ENCODE assay signal across 21 cellular contexts in the genomic region with DNA sequence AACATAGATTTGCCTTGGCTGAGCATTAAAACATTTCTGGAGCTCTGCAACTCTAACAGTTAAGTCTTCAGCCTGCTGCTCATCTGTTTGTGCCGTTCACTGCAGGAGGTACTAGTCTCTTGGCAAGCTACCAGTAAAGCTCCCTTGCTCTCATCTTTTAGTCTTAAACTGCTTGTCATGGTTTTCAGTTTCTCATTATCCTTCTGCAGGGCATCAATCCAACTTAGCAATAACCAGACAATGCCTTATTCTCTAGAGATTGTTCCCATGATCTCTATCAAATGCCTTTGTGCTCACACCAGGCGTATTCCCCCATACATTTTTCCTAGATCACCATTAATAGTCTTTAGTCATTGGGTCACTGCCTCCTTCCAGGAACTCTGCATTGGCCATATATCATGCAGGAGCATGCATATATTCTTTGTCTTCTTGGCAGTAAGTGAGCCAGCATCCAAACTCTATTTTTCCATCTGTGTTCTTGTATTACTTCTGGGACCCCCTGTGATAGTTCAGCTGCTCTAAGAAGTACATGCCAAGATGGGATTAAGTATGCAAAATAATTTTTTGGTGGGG.
DNase-seq lines count a peak whose midpoint lies in the region; ATAC-seq and TF ChIP-seq lines count a peak whose summit lies in the region.
"Had no signal": no experiment of that assay in that cellular context is flagged by ENCODE, and none has a peak within 500 bp of the region (broad histone marks: within the 10 kb centered on the region; RNA-seq: fewer than 3 reads in every experiment).

No MANE protein-coding gene starts in this region.

- H3K27me3 ChIP-seq in ectodermal cell (ENCODE audit: control insufficient read depth, insufficient read depth, low read length, poor library complexity, severe bottlenecking), result no peaks in the 10 kb centered on the region
- no peaks in the 10 kb centered on the region for H3K27me3 ChIP-seq in neural progenitor cell
- H3K27me3 ChIP-seq in ascending aorta, result no peaks in the 10 kb centered on the region
- H3K27me3 ChIP-seq: colonic mucosa, thyroid gland had no signal

- H3K27ac ChIP-seq in ectodermal cell (ENCODE audit: insufficient read depth, low read depth, low read length, poor library complexity, severe bottlenecking) (peak overlapping the region; percentile 46), neural progenitor cell (no peak overlapping the region), ascending aorta (no peak overlapping the region)
- H3K27ac ChIP-seq: C4-2B, colonic mucosa, epithelial cell of prostate, thyroid gland, VCaP had no signal

- H3K4me3 ChIP-seq in ectodermal cell (ENCODE audit: insufficient read depth, low read depth, low read length) (no peak overlapping the region), neural progenitor cell (no peak overlapping the region), ascending aorta (no peak overlapping the region)
- H3K4me3 ChIP-seq: colonic mucosa, GM12878, thyroid gland had no signal

- no peak overlapping the region for H3K4me3 Mint-ChIP-seq in neural progenitor cell
- H3K4me3 Mint-ChIP-seq: activated CD4-positive, alpha-beta memory T cell treated with anti-CD3 and anti-CD28 coated beads, Interleukin-2, amount 10 ng/mL, durations not matched to agents 7 days and 5 days; activated naive CD8-positive, alpha-beta T cell treated with anti-CD3 and anti-CD28 coated beads, Interleukin-2, amount 50 U/mL, for 24 hours had no signal

- in situ Hi-C loops in KBM-7 (cut with MboI; ENCODE audit: low pct_unique_long_range_greater_than_20kb, low sequenced_read_pairs), result no loop called here

- H4K20me1 ChIP-seq in neural progenitor cell (ENCODE audit: low read depth), result no peaks in the 10 kb centered on the region

- H3K4me2 ChIP-seq in neural progenitor cell, result peak overlapping the region; percentile 31

- no peak overlapping the region for H2AFZ ChIP-seq in neural progenitor cell (replicated peaks)

- DNase-seq in LHCN-M2 (ENCODE audit: low read depth), result peak; percentile 3
- DNase-seq in NCI-H69 (lab: John Stamatoyannopoulos, UW), result peak; percentile 16
- peak; percentile 6 for DNase-seq in neural progenitor cell (ENCODE audit: low spot score)
- DNase-seq in ascending aorta (ENCODE audit: low spot score in 2 of 2), result no peak
- no peak for DNase-seq in KBM-7
- DNase-seq: activated CD4-positive, alpha-beta memory T cell treated with anti-CD3 and anti-CD28 coated beads, Interleukin-2, amount 10 ng/mL, durations not matched to agents 7 days and 5 days; activated naive CD8-positive, alpha-beta T cell treated with anti-CD3 and anti-CD28 coated beads, Interleukin-2, amount 50 U/mL, for 24 hours; colonic mucosa; HCEC 1CT; kidney; NCI-H1048; NCI-H526 treated with DMSO at 0.1 percent for 48 hours; occipital lobe; stimulated activated CD4-positive, alpha-beta T cell treated with anti-CD3 and anti-CD28 coated beads, Interleukin-4, amount 100 ng/mL, for 4 hours; thyroid gland had no signal

- H3K27me3 Mint-ChIP-seq in neural progenitor cell (ENCODE audit: insufficient read depth, low read depth), result peaks cover 5% of the 10 kb centered on the region
- H3K27me3 Mint-ChIP-seq: activated CD4-positive, alpha-beta memory T cell treated with anti-CD3 and anti-CD28 coated beads, Interleukin-2, amount 10 ng/mL, durations not matched to agents 7 days and 5 days; activated naive CD8-positive, alpha-beta T cell treated with anti-CD3 and anti-CD28 coated beads, Interleukin-2, amount 50 U/mL, for 24 hours had no signal

- H3K4me1 ChIP-seq in ectodermal cell (ENCODE audit: control insufficient read depth, insufficient read depth, low read length), result peaks cover 5% of the 10 kb centered on the region
- H3K4me1 ChIP-seq in neural progenitor cell, result peaks cover 9% of the 10 kb centered on the region
- no peaks in the 10 kb centered on the region for H3K4me1 ChIP-seq in ascending aorta
- H3K4me1 ChIP-seq: colonic mucosa, thyroid gland had no signal

- H3K9me3 Mint-ChIP-seq in neural progenitor cell, result peaks cover 9% of the 10 kb centered on the region
- H3K9me3 Mint-ChIP-seq: activated CD4-positive, alpha-beta memory T cell treated with anti-CD3 and anti-CD28 coated beads, Interleukin-2, amount 10 ng/mL, durations not matched to agents 7 days and 5 days; activated naive CD8-positive, alpha-beta T cell treated with anti-CD3 and anti-CD28 coated beads, Interleukin-2, amount 50 U/mL, for 24 hours had no signal

- H3F3A ChIP-seq in neural progenitor cell (ENCODE audit: low read depth), result no peaks in the 10 kb centered on the region

- TF ChIP-seq CTCF in neural progenitor cell (IDR thresholded peaks at IDR 0.05) (no peak), ascending aorta (IDR thresholded peaks at IDR 0.05) (no peak)

- peak overlapping the region; percentile 53 for H3K27ac Mint-ChIP-seq in neural progenitor cell
- H3K27ac Mint-ChIP-seq: activated CD4-positive, alpha-beta memory T cell treated with anti-CD3 and anti-CD28 coated beads, Interleukin-2, amount 10 ng/mL, durations not matched to agents 7 days and 5 days; activated naive CD8-positive, alpha-beta T cell treated with anti-CD3 and anti-CD28 coated beads, Interleukin-2, amount 50 U/mL, for 24 hours had no signal

- H3K9me3 ChIP-seq in ectodermal cell (ENCODE audit: control insufficient read depth, low read length), result no peaks in the 10 kb centered on the region
- no peaks in the 10 kb centered on the region for H3K9me3 ChIP-seq in neural progenitor cell (ENCODE audit: low read depth)
- H3K9me3 ChIP-seq in ascending aorta, result no peaks in the 10 kb centered on the region
- H3K9me3 ChIP-seq: colonic mucosa, thyroid gland had no signal

- H3K36me3 Mint-ChIP-seq in neural progenitor cell, result peaks cover 2% of the 10 kb centered on the region

- WGBS in ectodermal cell, 2 experiments, result 55 to 62% methylated on average over 2 of the region's 2 CpGs

- intact Hi-C loops in ascending aorta (cut with DNase I), result no loop called here

- peaks cover 25% of the 10 kb centered on the region for H3K4me1 Mint-ChIP-seq in neural progenitor cell
- H3K4me1 Mint-ChIP-seq: activated CD4-positive, alpha-beta memory T cell treated with anti-CD3 and anti-CD28 coated beads, Interleukin-2, amount 10 ng/mL, durations not matched to agents 7 days and 5 days; activated naive CD8-positive, alpha-beta T cell treated with anti-CD3 and anti-CD28 coated beads, Interleukin-2, amount 50 U/mL, for 24 hours had no signal

- no peak overlapping the region for H3K9ac ChIP-seq in neural progenitor cell

- no peaks in the 10 kb centered on the region for H3K36me3 ChIP-seq in ectodermal cell (ENCODE audit: control insufficient read depth, insufficient read depth, low read length)
- no peaks in the 10 kb centered on the region for H3K36me3 ChIP-seq in neural progenitor cell
- no peaks in the 10 kb centered on the region for H3K36me3 ChIP-seq in ascending aorta
- H3K36me3 ChIP-seq: colonic mucosa, thyroid gland had no signal

- no peak for ATAC-seq in HG02759 (IDR thresholded peaks at IDR 0.05; ENCODE audit: unreplicated experiment)
- ATAC-seq: activated naive CD8-positive, alpha-beta T cell treated with anti-CD3 and anti-CD28 coated beads, Interleukin-2, amount 50 U/mL, for 24 hours; GM12878 had no signal

- no peaks in the 10 kb centered on the region for H3K79me2 ChIP-seq in neural progenitor cell (ENCODE audit: low read depth)

Comparison
In these comparisons a context has a peak if more than half of its experiments do, and no peak if none do; other contexts are left out.
1. DNase-seq: peak in LHCN-M2 (single experiment), NCI-H69 (single experiment) and neural progenitor cell (single experiment); none in ascending aorta (0 of 2) and KBM-7 (single experiment).